15 cellular contexts compared by ENCODE assay signal in the genomic region with DNA sequence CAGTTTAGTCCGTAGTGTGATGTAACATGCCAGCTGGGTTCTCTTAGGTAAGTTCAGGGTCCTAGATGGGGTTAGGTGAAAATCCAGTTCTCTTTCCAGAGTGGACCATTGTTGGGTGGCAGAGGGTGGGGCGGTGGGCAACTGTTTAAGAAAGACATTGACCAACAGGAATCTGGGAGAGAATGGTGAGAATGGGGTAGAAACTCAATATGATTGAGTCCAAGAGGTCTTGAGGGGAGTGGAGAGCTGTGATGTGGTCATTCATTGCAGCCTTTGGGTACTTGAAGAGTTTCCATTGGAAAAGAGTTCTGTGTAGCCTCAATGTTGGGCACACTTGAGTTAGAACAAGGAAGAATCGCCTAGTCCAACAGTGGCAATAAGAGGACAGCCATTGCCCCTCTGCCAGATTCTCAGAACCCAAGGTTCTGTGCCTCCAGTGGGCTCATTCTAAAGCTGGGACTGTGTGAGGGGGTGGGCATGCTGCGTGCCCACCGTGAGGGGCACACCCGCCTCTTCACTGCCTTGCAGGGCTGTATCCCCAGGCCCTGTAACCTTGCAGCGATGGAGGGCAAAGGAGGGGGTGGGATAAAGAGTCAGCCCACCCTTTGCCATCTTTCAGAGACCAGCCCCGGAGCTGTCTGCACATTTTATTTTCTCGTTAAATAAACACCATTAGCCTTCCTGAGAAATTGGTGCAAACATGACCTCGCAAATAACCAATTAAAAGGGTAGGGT.
DNase-seq lines count a peak whose midpoint lies in the region; ATAC-seq, FAIRE-seq and TF ChIP-seq lines count a peak whose summit lies in the region.
"Had no signal": no experiment of that assay in that cellular context is flagged by ENCODE, and none has a peak within 500 bp of the region (broad histone marks: within the 10 kb centered on the region; RNA-seq: fewer than 3 reads in every experiment).

No MANE protein-coding gene starts in this region.

- no peaks in the 10 kb centered on the region for H3K9me3 ChIP-seq in left ventricle myocardium inferior (replicated peaks)

- intact Hi-C loops in left ventricle myocardium inferior (cut with micrococcal nuclease): no loop called here
- intact Hi-C loops in Right ventricle myocardium superior (cut with DNase I): no loop called here
- intact Hi-C loops in activated CD8-positive, alpha-beta T cell treated with anti-CD3 and anti-CD28 coated beads for 36 hours (cut with micrococcal nuclease): no loop called here

- H3K4me3 Mint-ChIP-seq in activated CD8-positive, alpha-beta T cell treated with anti-CD3 and anti-CD28 coated beads for 36 hours: peak overlapping the region; percentile 50
- H3K4me3 Mint-ChIP-seq in immature natural killer cell: peak overlapping the region; percentile 11 to 66 (median 23)
- H3K4me3 Mint-ChIP-seq: central memory CD8-positive, alpha-beta T cell; stimulated activated effector memory CD8-positive, alpha-beta T cell treated with anti-CD3 and anti-CD28 coated beads, Interleukin-12 subunit alpha, Interleukin-12 subunit beta, amount 100 ng/mL, for 72 hours had no signal

- peak overlapping the region; percentile 75 for H3K27ac ChIP-seq in left ventricle myocardium inferior (replicated peaks)
- H3K27ac ChIP-seq in temporal lobe (ENCODE audit: low read depth, low read length): peak overlapping the region; percentile 42
- H3K27ac ChIP-seq: GM23248, KMS-11 had no signal

- H3K36me3 ChIP-seq in left ventricle myocardium inferior: no peaks in the 10 kb centered on the region

- CTCF ChIA-PET in activated CD8-positive, alpha-beta T cell treated with anti-CD3 and anti-CD28 coated beads for 36 hours (lab: Charles Lee): interaction anchor here (1.2 to 4.0 kb wide), 3 partner anchors 135 to 294 kb away, joined by 5 to 13 read pairs (median 6); no protein-coding TSS in a partner anchor

- no peaks in the 10 kb centered on the region for H3K9me3 Mint-ChIP-seq in activated CD8-positive, alpha-beta T cell treated with anti-CD3 and anti-CD28 coated beads for 36 hours
- no peaks in the 10 kb centered on the region for H3K9me3 Mint-ChIP-seq in immature natural killer cell
- H3K9me3 Mint-ChIP-seq: central memory CD8-positive, alpha-beta T cell; stimulated activated effector memory CD8-positive, alpha-beta T cell treated with anti-CD3 and anti-CD28 coated beads, Interleukin-12 subunit alpha, Interleukin-12 subunit beta, amount 100 ng/mL, for 72 hours had no signal

- ATAC-seq in Right ventricle myocardium superior (ENCODE audit: poor library complexity): no peak
- no peak for ATAC-seq in activated CD8-positive, alpha-beta T cell treated with anti-CD3 and anti-CD28 coated beads for 36 hours
- no peak for ATAC-seq in GM19328 (IDR thresholded peaks at IDR 0.05; ENCODE audit: unreplicated experiment)
- ATAC-seq: stimulated activated effector memory CD8-positive, alpha-beta T cell treated with anti-CD3 and anti-CD28 coated beads, Interleukin-12 subunit alpha, Interleukin-12 subunit beta, amount 100 ng/mL, for 72 hours had no signal

- H3K4me3 ChIP-seq in left ventricle myocardium inferior: no peak overlapping the region
- H3K4me3 ChIP-seq: GM23248 had no signal

- POLR2A ChIA-PET in activated CD8-positive, alpha-beta T cell treated with anti-CD3 and anti-CD28 coated beads for 36 hours (lab: Charles Lee): interaction anchor here (0.5 kb wide), 1 partner anchor 209 kb away, joined by 3 read pairs; no protein-coding TSS in a partner anchor

- DNase-seq in left ventricle myocardium inferior (no peak), Right ventricle myocardium superior (no peak), immature natural killer cell (no peak), epidermal melanocyte (ENCODE audit: insufficient read length, low spot score) (no peak), RCC 7860 (ENCODE audit: low spot score) (no peak)
- no peak for DNase-seq in activated CD8-positive, alpha-beta T cell treated with anti-CD3 and anti-CD28 coated beads for 36 hours
- DNase-seq: AML-193, GM23248, midbrain, NCI-H2029 had no signal

- peak overlapping the region; percentile 55 for H3K27ac Mint-ChIP-seq in activated CD8-positive, alpha-beta T cell treated with anti-CD3 and anti-CD28 coated beads for 36 hours
- no peak overlapping the region for H3K27ac Mint-ChIP-seq in immature natural killer cell
- H3K27ac Mint-ChIP-seq: stimulated activated effector memory CD8-positive, alpha-beta T cell treated with anti-CD3 and anti-CD28 coated beads, Interleukin-12 subunit alpha, Interleukin-12 subunit beta, amount 100 ng/mL, for 72 hours had no signal

- peaks cover 2% of the 10 kb centered on the region for H3K36me3 Mint-ChIP-seq in activated CD8-positive, alpha-beta T cell treated with anti-CD3 and anti-CD28 coated beads for 36 hours (ENCODE audit: low read depth)
- H3K36me3 Mint-ChIP-seq in immature natural killer cell: peaks cover 0 to 3% (median 0%) of the 10 kb centered on the region in 3 donors

- no peak for FAIRE-seq in RCC 7860 (lab: Jason Lieb, UNC)

- no peak for TF ChIP-seq CTCF in left ventricle myocardium inferior (IDR thresholded peaks at IDR 0.05; ENCODE audit: borderline replicate concordance)
- no peak for TF ChIP-seq CTCF in activated CD8-positive, alpha-beta T cell treated with anti-CD3 and anti-CD28 coated beads for 36 hours (IDR thresholded peaks at IDR 0.05)

- H3K27me3 Mint-ChIP-seq in activated CD8-positive, alpha-beta T cell treated with anti-CD3 and anti-CD28 coated beads for 36 hours: no peaks in the 10 kb centered on the region
- peaks cover 0 to 7% (median 3%) of the 10 kb centered on the region in 3 donors for H3K27me3 Mint-ChIP-seq in immature natural killer cell (ENCODE audit: low read depth in 3 of 3)
- H3K27me3 Mint-ChIP-seq: central memory CD8-positive, alpha-beta T cell had no signal

- H3K4me1 Mint-ChIP-seq in activated CD8-positive, alpha-beta T cell treated with anti-CD3 and anti-CD28 coated beads for 36 hours (ENCODE audit: low read depth): peaks cover 37% of the 10 kb centered on the region
- H3K4me1 Mint-ChIP-seq in immature natural killer cell: peaks cover 16 to 27% of the 10 kb centered on the region in 2 donors

- no peaks in the 10 kb centered on the region for H3K27me3 ChIP-seq in left ventricle myocardium inferior (ENCODE audit: low read depth)

- peaks cover 58% of the 10 kb centered on the region for H3K4me1 ChIP-seq in left ventricle myocardium inferior
